Comparison of ENCODE assay signal across 21 cellular contexts in the genomic region with DNA sequence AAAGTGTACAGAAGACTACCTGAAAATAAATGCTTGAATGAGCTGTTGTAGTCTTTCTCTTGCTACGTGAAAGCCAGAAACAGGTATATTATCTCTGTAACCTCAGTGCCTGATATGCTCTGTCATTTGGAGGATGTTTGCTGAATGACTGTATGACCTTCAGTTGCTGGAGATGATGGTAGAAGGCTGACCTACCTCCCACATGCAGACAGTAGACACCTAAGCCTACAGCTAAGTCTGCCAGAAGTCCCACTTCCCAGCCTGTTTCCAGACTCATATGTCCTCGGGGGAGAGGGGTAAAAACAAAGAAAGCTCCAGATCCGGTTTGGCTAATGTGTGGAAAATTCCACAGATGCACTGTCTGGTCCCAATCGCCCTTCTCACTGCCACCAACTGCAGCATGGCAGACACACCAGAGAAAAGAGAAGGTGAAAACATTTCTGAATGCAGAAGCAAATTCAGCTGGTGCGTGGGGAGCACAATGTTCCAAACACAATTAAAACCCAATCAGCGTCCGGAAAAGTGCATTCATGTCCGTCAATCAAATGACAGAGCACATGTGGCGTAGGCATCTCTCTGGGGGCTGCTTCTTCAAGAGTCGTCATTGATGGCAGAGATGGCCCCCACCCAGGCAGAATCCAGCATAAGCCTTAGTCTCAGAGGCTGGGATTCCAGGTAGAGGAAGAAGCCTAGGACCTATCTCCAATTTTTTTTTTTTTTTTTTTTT.
"Had no signal": no experiment of that assay in that cellular context is flagged by ENCODE, and none has a peak within 500 bp of the region (broad histone marks: within the 10 kb centered on the region; RNA-seq: fewer than 3 reads in every experiment).

No MANE protein-coding gene starts in this region.

- H3K27ac ChIP-seq: cardiac muscle cell, epithelial cell of prostate, left lung, thyroid gland, WERI-Rb-1 had no signal

- H3K27me3 ChIP-seq: cardiac muscle cell, left lung, thyroid gland had no signal

- ATAC-seq: activated CD8-positive, alpha-beta memory T cell treated with anti-CD3 and anti-CD28 coated beads, Interleukin-2, amount 10 ng/mL, durations not matched to agents 7 days and 5 days; activated CD8-positive, alpha-beta T cell treated with anti-CD3 and anti-CD28 coated beads for 36 hours; activated naive CD8-positive, alpha-beta T cell treated with anti-CD3 and anti-CD28 coated beads, Interleukin-2, amount 50 U/mL, for 24 hours; left lung; natural killer cell treated with Interleukin-12 subunit alpha and Interleukin-12 subunit beta and Interleukin-15 and Interleukin-18, amount 100 ng/mL, for 72 hours; T-cell had no signal

- H3K4me3 ChIP-seq: cardiac muscle cell, left lung, lung, thyroid gland had no signal

- H3K36me3 ChIP-seq: cardiac muscle cell, left lung, thyroid gland, WERI-Rb-1 had no signal

- DNase-seq: activated CD4-positive, alpha-beta T cell treated with anti-CD3 and anti-CD28 coated beads, Interleukin-2, amount 10 ng/mL, durations not matched to agents 7 days and 5 days; activated CD4-positive, CD25-positive, alpha-beta regulatory T cell treated with anti-CD3 and anti-CD28 coated beads, Interleukin-2, amount 50 U/mL, for 72 hours; activated CD8-positive, alpha-beta memory T cell treated with anti-CD3 and anti-CD28 coated beads, Interleukin-2, amount 10 ng/mL, durations not matched to agents 7 days and 5 days; activated CD8-positive, alpha-beta T cell treated with anti-CD3 and anti-CD28 coated beads for 36 hours; activated gamma-delta T cell; activated naive CD4-positive, alpha-beta T cell treated with anti-CD3 and anti-CD28 coated beads, Interleukin-2, amount 50 U/mL, for 16 hours; activated naive CD8-positive, alpha-beta T cell treated with anti-CD3 and anti-CD28 coated beads, Interleukin-2, amount 50 U/mL, for 24 hours; activated T-cell treated with anti-CD3 and anti-CD28 coated beads for 4 hours; kidney glomerular epithelial cell; left lung; occipital lobe; posterior cingulate gyrus; stimulated activated CD4-positive, alpha-beta T cell treated with anti-CD3 and anti-CD28 coated beads, Interleukin-4, amount 100 ng/mL, for 4 hours; substantia nigra; T-cell; thyroid gland; WERI-Rb-1 had no signal

- H3K4me1 ChIP-seq: left lung, thyroid gland had no signal

- H3K9me3 ChIP-seq: left lung, thyroid gland had no signal
